17 cellular contexts compared by ENCODE assay signal in the genomic region with DNA sequence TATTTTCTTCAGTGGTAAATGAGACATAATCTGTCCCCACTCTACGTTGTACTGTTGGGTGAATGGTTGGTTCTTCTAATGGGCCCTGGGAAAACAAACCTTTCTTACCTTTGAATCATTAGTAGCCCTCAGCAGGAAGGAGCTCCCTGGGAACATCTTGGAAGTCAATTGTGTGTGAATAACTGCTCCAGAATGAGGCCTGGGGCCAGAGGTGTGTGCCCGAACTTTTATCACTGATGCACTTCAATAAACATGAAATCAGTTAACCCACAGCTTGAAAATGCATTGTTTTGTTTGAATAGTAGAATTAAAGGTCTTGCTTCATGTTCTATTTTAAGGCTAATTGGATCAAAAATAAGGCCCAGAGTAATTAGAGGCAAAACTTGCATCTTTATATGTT.
DNase-seq lines count a peak whose midpoint lies in the region; ATAC-seq and TF ChIP-seq lines count a peak whose summit lies in the region.
"Had no signal": no experiment of that assay in that cellular context is flagged by ENCODE, and none has a peak within 500 bp of the region (broad histone marks: within the 10 kb centered on the region; RNA-seq: fewer than 3 reads in every experiment).

No MANE protein-coding gene starts in this region.

- no peak overlapping the region for H3K27ac ChIP-seq in HUES6 (ENCODE audit: low read depth, low read length)
- H3K27ac ChIP-seq in coronary artery = no peak overlapping the region
- H3K27ac ChIP-seq in transverse colon = no peak overlapping the region
- H3K27ac ChIP-seq in adrenal gland = no peak overlapping the region

- no peaks in the 10 kb centered on the region for H3K27me3 ChIP-seq in Caco-2 (replicated peaks; ENCODE audit: control insufficient read depth, insufficient read depth, low read length)
- H3K27me3 ChIP-seq in HUES6 (ENCODE audit: control insufficient read depth, insufficient read depth, low read length) = peaks cover 5% of the 10 kb centered on the region; the same call in 1 of the 2 replicates
- peaks cover 11% of the 10 kb centered on the region for H3K27me3 ChIP-seq in transverse colon
- H3K27me3 ChIP-seq in adrenal gland = no peaks in the 10 kb centered on the region

- ATAC-seq in GM21367 (IDR thresholded peaks at IDR 0.05; ENCODE audit: unreplicated experiment) = no peak
- ATAC-seq: HCT116, Panc1 had no signal

- TF ChIP-seq POLR2A in transverse colon (IDR thresholded peaks at IDR 0.05) (no peak), adrenal gland (IDR thresholded peaks at IDR 0.05) (no peak)

- no peak for TF ChIP-seq EP300 in transverse colon (IDR thresholded peaks at IDR 0.05; ENCODE audit: low read depth)

- H3K4me1 ChIP-seq in Caco-2 (peaks cover 17% of the 10 kb centered on the region), HUES6 (ENCODE audit: control insufficient read depth, insufficient read depth, low read length) (peaks cover 37% of the 10 kb centered on the region), transverse colon (peaks cover 9 to 24% (median 16%) of the 10 kb centered on the region in 4 donors), adrenal gland (replicated peaks in 1 of 2) (peaks cover 0 to 5% of the 10 kb centered on the region in 2 donors)

- TF ChIP-seq CTCF in Caco-2 (IDR thresholded peaks at IDR 0.05; ENCODE audit: insufficient read depth in 1 of 2, low read depth in 1 of 2, low read length in 1 of 2, severe bottlenecking in 1 of 2, unreplicated experiment in 1 of 2) (no peak), coronary artery (IDR thresholded peaks at IDR 0.05) (no peak), neural crest cell (conservative IDR thresholded peaks at IDR 0.05) (no peak), transverse colon (IDR thresholded peaks at IDR 0.05) (no peak), adrenal gland (IDR thresholded peaks at IDR 0.05) (no peak)

- H3K9me3 ChIP-seq in Caco-2 (no peaks in the 10 kb centered on the region), HUES6 (ENCODE audit: control insufficient read depth, insufficient read depth, low read depth, low read length) (no peaks in the 10 kb centered on the region; the same call in 1 of the 2 replicates), transverse colon (no peaks in the 10 kb centered on the region), adrenal gland (replicated peaks in 1 of 3) (no peaks in the 10 kb centered on the region)

- POLR2A ChIA-PET in Caco-2 (lab: Charles Lee) = no interaction called here

- no peaks in the 10 kb centered on the region for H3K27me3 Mint-ChIP-seq in Caco-2 (ENCODE audit: insufficient read depth, unreplicated experiment)
- H3K27me3 Mint-ChIP-seq in neural crest cell (ENCODE audit: low read depth) = peaks cover 37% of the 10 kb centered on the region

- intact Hi-C loops in Caco-2 (cut with micrococcal nuclease; ENCODE audit: unreplicated experiment) (no loop called here), transverse colon (cut with DNase I; ENCODE audit: low total_unique reads) (no loop called here), adrenal gland (cut with DNase I) (no loop called here)

- peak overlapping the region; percentile 92 for H3K4me3 Mint-ChIP-seq in Caco-2 (ENCODE audit: unreplicated experiment)
- peak overlapping the region; percentile 89 for H3K4me3 Mint-ChIP-seq in neural crest cell

- BruUV-seq in Caco-2 (replicated peaks; lab: Mats Ljungman, UMichigan) = no TSS peak

- H3K36me3 Mint-ChIP-seq in Caco-2 (ENCODE audit: insufficient read depth, unreplicated experiment) (peaks cover 5% of the 10 kb centered on the region), neural crest cell (ENCODE audit: low read depth) (no peaks in the 10 kb centered on the region)
- H3K36me3 Mint-ChIP-seq: CD4-positive, alpha-beta memory T cell had no signal

- H3K36me3 ChIP-seq in Caco-2 (ENCODE audit: control insufficient read depth, insufficient read depth, low read length) (no peaks in the 10 kb centered on the region; the same call in 1 of the 2 replicates), HUES6 (ENCODE audit: control insufficient read depth, insufficient read depth, low read length) (no peaks in the 10 kb centered on the region), transverse colon (no peaks in the 10 kb centered on the region), adrenal gland (replicated peaks in 1 of 2) (no peaks in the 10 kb centered on the region)

- no peak overlapping the region for H3K4me3 ChIP-seq in Caco-2 (ENCODE audit: low read depth, low read length)
- H3K4me3 ChIP-seq in HUES6 (ENCODE audit: low read depth, low read length) = peak overlapping the region; percentile 96
- H3K4me3 ChIP-seq in coronary artery = no peak overlapping the region
- H3K4me3 ChIP-seq in transverse colon = no peak overlapping the region
- no peak overlapping the region for H3K4me3 ChIP-seq in adrenal gland

- in situ Hi-C loops in transverse colon (cut with MboI; ENCODE audit: low pct_ligation_motif_present in 1 of 4, low pct_unique_long_range_greater_than_20kb in 1 of 4, low sequenced_read_pairs in 3 of 4) = no loop called here

- DNase-seq in Caco-2 (no peak), coronary artery (ENCODE audit: low spot score) (peak; percentile 5), neural crest cell (ENCODE audit: low read depth, low spot score) (no peak), GM19238 (ENCODE audit: insufficient read length, low spot score) (no peak), transverse colon (no peak), adrenal gland (no peak)
- DNase-seq: 8988T; CD4-positive, alpha-beta memory T cell; DND-41; NCI-H1048; NCI-H1436 treated with DMSO at 0.1 percent for 48 hours; NCI-H2029 treated with DMSO at 0.1 percent for 48 hours; NCI-H510A treated with DMSO at 0.1 percent for 48 hours had no signal

- 79 to 88% methylated on average over 1 to 2 of the region's 2 CpGs for WGBS in transverse colon (ENCODE audit: low coverage in 1 of 2), 2 donors
- 90 to 95% (median 93%) methylated on average over 2 of the region's 2 CpGs for WGBS in adrenal gland, 4 donors

- no peak overlapping the region for H3K9ac ChIP-seq in HUES6 (ENCODE audit: low read length)

- H3K9me3 Mint-ChIP-seq in Caco-2 (ENCODE audit: unreplicated experiment) = no peaks in the 10 kb centered on the region
- H3K9me3 Mint-ChIP-seq in neural crest cell = peaks cover 2% of the 10 kb centered on the region

- H3K27ac Mint-ChIP-seq in Caco-2 (ENCODE audit: unreplicated experiment) = no peak overlapping the region
- no peak overlapping the region for H3K27ac Mint-ChIP-seq in neural crest cell (ENCODE audit: unreplicated experiment)

- peaks cover 17% of the 10 kb centered on the region for H3K4me1 Mint-ChIP-seq in Caco-2 (ENCODE audit: low read depth, unreplicated experiment)
- peaks cover 59% of the 10 kb centered on the region for H3K4me1 Mint-ChIP-seq in neural crest cell

- CTCF ChIA-PET in Caco-2 (lab: Charles Lee) = interaction anchor here (0.7 to 1.0 kb wide), 2 partner anchors 28 to 481 kb away, joined by 3 read pairs; no protein-coding TSS in a partner anchor
